Comparison of ENCODE assay signal across 8 cellular contexts in the genomic region with DNA sequence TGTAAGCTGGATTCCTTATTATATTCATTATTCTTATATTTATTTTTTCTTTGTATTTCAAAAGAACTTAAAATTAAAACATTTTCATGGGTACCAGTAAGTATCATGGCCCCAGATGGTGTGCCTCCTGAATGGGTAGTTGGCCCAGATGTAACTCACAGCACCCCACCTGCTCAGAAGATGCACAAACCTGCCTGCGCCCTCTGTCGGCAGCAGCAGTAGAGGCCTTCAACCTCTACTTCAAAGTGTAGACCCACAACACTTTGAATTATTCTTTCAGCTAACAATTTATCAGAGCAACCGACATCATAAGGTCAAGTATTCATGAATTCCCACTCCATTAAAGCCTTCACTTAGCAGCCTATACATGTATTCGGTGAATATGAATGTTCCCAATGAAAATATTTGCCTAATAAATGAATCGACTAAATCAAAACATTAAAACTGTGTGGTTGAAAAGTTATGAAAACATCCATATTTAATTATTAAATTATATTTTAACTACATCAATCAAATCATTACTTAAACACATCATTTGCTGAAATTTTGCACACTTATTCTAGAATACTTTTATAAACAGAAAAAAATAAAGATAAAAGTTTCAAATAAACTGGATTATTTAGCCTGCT.
DNase-seq lines count a peak whose midpoint lies in the region; ATAC-seq lines count a peak whose summit lies in the region.

No MANE protein-coding gene starts in this region.

- no peak overlapping the region for H3K4me3 Mint-ChIP-seq in activated naive CD8-positive, alpha-beta T cell treated with anti-CD3 and anti-CD28 coated beads, Interleukin-2, amount 50 U/mL, for 24 hours

- no peaks in the 10 kb centered on the region for H3K36me3 Mint-ChIP-seq in activated naive CD8-positive, alpha-beta T cell treated with anti-CD3 and anti-CD28 coated beads, Interleukin-2, amount 50 U/mL, for 24 hours (ENCODE audit: low read depth)

- H3K27ac Mint-ChIP-seq in activated naive CD8-positive, alpha-beta T cell treated with anti-CD3 and anti-CD28 coated beads, Interleukin-2, amount 50 U/mL, for 24 hours = no peak overlapping the region

- no peaks in the 10 kb centered on the region for H3K27me3 Mint-ChIP-seq in activated naive CD8-positive, alpha-beta T cell treated with anti-CD3 and anti-CD28 coated beads, Interleukin-2, amount 50 U/mL, for 24 hours

- no peaks in the 10 kb centered on the region for H3K9me3 Mint-ChIP-seq in activated naive CD8-positive, alpha-beta T cell treated with anti-CD3 and anti-CD28 coated beads, Interleukin-2, amount 50 U/mL, for 24 hours

- no peaks in the 10 kb centered on the region for H3K4me1 Mint-ChIP-seq in activated naive CD8-positive, alpha-beta T cell treated with anti-CD3 and anti-CD28 coated beads, Interleukin-2, amount 50 U/mL, for 24 hours

- ATAC-seq in GM21737 (IDR thresholded peaks at IDR 0.05; ENCODE audit: unreplicated experiment) = peak; percentile 82
- peak; percentile 75 for ATAC-seq in activated naive CD8-positive, alpha-beta T cell treated with anti-CD3 and anti-CD28 coated beads, Interleukin-2, amount 50 U/mL, for 24 hours
- ATAC-seq in GM21367 (IDR thresholded peaks at IDR 0.05; ENCODE audit: unreplicated experiment) = no peak

- DNase-seq in COR-L47 (lab: John Stamatoyannopoulos, UW) (peak; percentile 73), NCI-H1417 (lab: John Stamatoyannopoulos, UW) (peak; percentile 46 to 88 (median 84)), T-helper 1 cell (peak; percentile 35 to 68 (median 59)), hepatic stellate cell (ENCODE audit: low spot score) (peak; percentile 36)
- peak; percentile 74 for DNase-seq in activated naive CD8-positive, alpha-beta T cell treated with anti-CD3 and anti-CD28 coated beads, Interleukin-2, amount 50 U/mL, for 24 hours
- DNase-seq in stimulated activated CD4-positive, alpha-beta T cell treated with anti-CD3 and anti-CD28 coated beads, Interleukin-15, amount 100 ng/mL, for 1 hour (ENCODE audit: low read depth in 1 of 2, low spot score in 1 of 2) = peak; percentile 37 to 54
